ENCODE assay signal across 9 cellular contexts in genomic region chr15:23073890-23074631, GRCh38. TPM values are rescaled to one million over a fixed set of nuclear protein-coding genes. Genes with fewer than 3 reads are reported as not detected.
DNase-seq lines count a peak whose midpoint lies in the region; ATAC-seq and TF ChIP-seq lines count a peak whose summit lies in the region.
"Had no signal": no experiment of that assay in that cellular context is flagged by ENCODE, and none has a peak within 500 bp of the region (broad histone marks: within the 10 kb centered on the region; RNA-seq: fewer than 3 reads in every experiment).

No MANE protein-coding gene starts in this region.

- H3K27me3 Mint-ChIP-seq in immature natural killer cell (ENCODE audit: low read depth in 3 of 3) = peaks cover 0 to 17% (median 2%) of the 10 kb centered on the region in 3 donors
- peaks cover 40% of the 10 kb centered on the region for H3K27me3 Mint-ChIP-seq in T-helper 17 cell

- H3K27me3 ChIP-seq in esophagus muscularis mucosa = peaks cover 0 to 54% (median 4%) of the 10 kb centered on the region in 4 donors

- no peak overlapping the region for H3K27ac Mint-ChIP-seq in immature natural killer cell
- no peak overlapping the region for H3K27ac Mint-ChIP-seq in T-helper 17 cell

- DNase-seq in DMS153 treated with DMSO at 0.1 percent for 48 hours (lab: John Stamatoyannopoulos, UW; ENCODE audit: unreplicated experiment) (peak; percentile 37), MV-4-11 (lab: John Stamatoyannopoulos, UW) (peak; percentile 78), RWPE1 (ENCODE audit: low spot score) (peak; percentile 22), myocyte (ENCODE audit: low read depth) (peak; percentile 41), immature natural killer cell (no peak), T-helper 17 cell (no peak), esophagus muscularis mucosa (ENCODE audit: extremely low spot score) (no peak)
- DNase-seq: activated T-cell treated with anti-CD3 and anti-CD28 coated beads, Interleukin-2, amount 50 U/mL, for 1 hour had no signal

- 47% methylated on average over 22 of the region's 24 CpGs for WGBS in esophagus muscularis mucosa

- TF ChIP-seq CTCF in RWPE1 (conservative IDR thresholded peaks at IDR 0.05; ENCODE audit: low read depth) = no peak
- no peak for TF ChIP-seq CTCF in esophagus muscularis mucosa (IDR thresholded peaks at IDR 0.05)

- CTCF ChIA-PET in RWPE1 (lab: Yijun Ruan, JAX) = no interaction called here

- no peak for TF ChIP-seq POLR2A in esophagus muscularis mucosa (IDR thresholded peaks at IDR 0.05; ENCODE audit: low read depth)

- H3K36me3 ChIP-seq in esophagus muscularis mucosa = no peaks in the 10 kb centered on the region

- H3K27ac ChIP-seq in RWPE1 = no peak overlapping the region
- no peak overlapping the region for H3K27ac ChIP-seq in esophagus muscularis mucosa (replicated peaks in 1 of 4)

- H3K4me1 Mint-ChIP-seq in immature natural killer cell = no peaks in the 10 kb centered on the region
- no peaks in the 10 kb centered on the region for H3K4me1 Mint-ChIP-seq in T-helper 17 cell

- intact Hi-C loops in esophagus muscularis mucosa (cut with DNase I) = no loop called here

- peaks cover 0 to 8% (median 3%) of the 10 kb centered on the region in 4 donors for H3K4me1 ChIP-seq in esophagus muscularis mucosa

- POLR2A ChIA-PET in RWPE1 (lab: Yijun Ruan, JAX; ENCODE audit: low non-redundant PET) = no interaction called here

- no peak for ATAC-seq in T-helper 17 cell
- ATAC-seq in HG02610 (IDR thresholded peaks at IDR 0.05; ENCODE audit: unreplicated experiment) = no peak

- H3K9me3 Mint-ChIP-seq in immature natural killer cell = peaks cover 0 to 4% (median 0%) of the 10 kb centered on the region in 6 donors

- TF ChIP-seq EP300 in esophagus muscularis mucosa (IDR thresholded peaks at IDR 0.05) = no peak

- no peak overlapping the region for H3K4me3 ChIP-seq in esophagus muscularis mucosa

- H3K4me3 Mint-ChIP-seq in immature natural killer cell = no peak overlapping the region
- no peak overlapping the region for H3K4me3 Mint-ChIP-seq in T-helper 17 cell

- H3K9me3 ChIP-seq in T-helper 17 cell (ENCODE audit: control insufficient read depth, low read length, poor library complexity, severe bottlenecking) (no peaks in the 10 kb centered on the region), esophagus muscularis mucosa (no peaks in the 10 kb centered on the region)

- H3K36me3 Mint-ChIP-seq in immature natural killer cell = no peaks in the 10 kb centered on the region
- peaks cover 3% of the 10 kb centered on the region for H3K36me3 Mint-ChIP-seq in T-helper 17 cell (ENCODE audit: low read depth)

RNA-seq across cellular contexts. Expression of gene TUBGCP5, which starts 34.7 kb away (rescaled TPM):
- 18.5 and 20.0 TPM in 2 replicates for total RNA-seq in myocyte
- polyA plus RNA-seq in myocyte (2012) = 9.3 TPM
- polyA plus RNA-seq in immature natural killer cell = 1 to 10 TPM; 3.6 to 7.9 (median 4.8) TPM
- total RNA-seq in T-helper 17 cell = 10 to 100 TPM; 21.1 to 22.3 TPM
- total RNA-seq in esophagus muscularis mucosa = 10 to 100 TPM in 3 of 4 donors, 1 to 10 TPM in 1; 8.1 to 18.3 (median 14.1) TPM

Comparison
In these comparisons a context has a peak if more than half of its experiments do, and no peak if none do; other contexts are left out.
1. DNase-seq: peak in DMS153 treated with DMSO at 0.1 percent for 48 hours (single experiment), MV-4-11 (single experiment), RWPE1 (single experiment) and myocyte (single experiment); none in immature natural killer cell (0 of 3), T-helper 17 cell (0 of 3) and esophagus muscularis mucosa (single experiment).